In genomic region chr2:228242591-228242990, GRCh38 we compare ENCODE assay signal across 34 cellular contexts.
"Had no signal": no experiment of that assay in that cellular context is flagged by ENCODE, and none has a peak within 500 bp of the region (broad histone marks: within the 10 kb centered on the region; RNA-seq: fewer than 3 reads in every experiment).

No MANE protein-coding gene starts in this region.

- H3K9me3 ChIP-seq: ascending aorta had no signal

- H3K36me3 ChIP-seq: ascending aorta, cardiac muscle cell had no signal

- H3K9me3 Mint-ChIP-seq: activated B cell treated with CpG ODN at 0.5 μM for 24 hours; activated CD4-positive, alpha-beta T cell treated with anti-CD3 and anti-CD28 coated beads, Interleukin-2, amount 10 ng/mL, durations not matched to agents 24 days and 14 days; activated CD8-positive, alpha-beta T cell treated with anti-CD3 and anti-CD28 coated beads for 36 hours; activated naive CD4-positive, alpha-beta T cell treated with anti-CD3 and anti-CD28 coated beads, Interleukin-2, amount 50 U/mL, for 24 hours; brain had no signal

- H3K27me3 ChIP-seq: ascending aorta, cardiac muscle cell had no signal

- H3K27me3 Mint-ChIP-seq: activated B cell treated with CpG ODN at 0.5 μM for 24 hours; activated CD4-positive, alpha-beta memory T cell treated with anti-CD3 and anti-CD28 coated beads for 36 hours; activated CD4-positive, alpha-beta T cell treated with anti-CD3 and anti-CD28 coated beads, Interleukin-2, amount 10 ng/mL, durations not matched to agents 24 days and 14 days; activated CD8-positive, alpha-beta T cell treated with anti-CD3 and anti-CD28 coated beads for 36 hours; activated naive CD4-positive, alpha-beta T cell treated with anti-CD3 and anti-CD28 coated beads, Interleukin-2, amount 10 ng/mL, durations not matched to agents 7 days and 5 days; activated naive CD4-positive, alpha-beta T cell treated with anti-CD3 and anti-CD28 coated beads, Interleukin-2, amount 50 U/mL, for 24 hours; activated naive CD8-positive, alpha-beta T cell; activated naive CD8-positive, alpha-beta T cell treated with anti-CD3 and anti-CD28 coated beads, Interleukin-2, amount 10 ng/mL, durations not matched to agents 7 days and 5 days; activated naive CD8-positive, alpha-beta T cell treated with anti-CD3 and anti-CD28 coated beads, Interleukin-2, amount 50 U/mL, for 24 hours; brain; central memory CD8-positive, alpha-beta T cell had no signal

- H3K4me1 Mint-ChIP-seq: activated B cell treated with CpG ODN at 0.5 μM for 24 hours; activated CD4-positive, alpha-beta T cell treated with anti-CD3 and anti-CD28 coated beads, Interleukin-2, amount 10 ng/mL, durations not matched to agents 24 days and 14 days; activated naive CD4-positive, alpha-beta T cell treated with anti-CD3 and anti-CD28 coated beads, Interleukin-2, amount 10 ng/mL, durations not matched to agents 7 days and 5 days; activated naive CD4-positive, alpha-beta T cell treated with anti-CD3 and anti-CD28 coated beads, Interleukin-2, amount 50 U/mL, for 24 hours; activated naive CD8-positive, alpha-beta T cell treated with anti-CD3 and anti-CD28 coated beads, Interleukin-2, amount 10 ng/mL, durations not matched to agents 7 days and 5 days; activated naive CD8-positive, alpha-beta T cell treated with anti-CD3 and anti-CD28 coated beads, Interleukin-2, amount 50 U/mL, for 24 hours; central memory CD8-positive, alpha-beta T cell had no signal

- ATAC-seq: activated CD8-positive, alpha-beta T cell treated with anti-CD3 and anti-CD28 coated beads for 36 hours; activated naive CD8-positive, alpha-beta T cell treated with anti-CD3 and anti-CD28 coated beads, Interleukin-2, amount 50 U/mL, for 24 hours; activated T-cell treated with anti-CD3 and anti-CD28 coated beads, Interleukin-2, amount 50 U/mL, for 4 hours had no signal

- H3K4me3 ChIP-seq: ascending aorta, cardiac muscle cell had no signal

- H3K36me3 Mint-ChIP-seq: activated CD4-positive, alpha-beta memory T cell treated with anti-CD3 and anti-CD28 coated beads for 36 hours; activated naive CD4-positive, alpha-beta T cell treated with anti-CD3 and anti-CD28 coated beads, Interleukin-2, amount 10 ng/mL, durations not matched to agents 7 days and 5 days; activated naive CD4-positive, alpha-beta T cell treated with anti-CD3 and anti-CD28 coated beads, Interleukin-2, amount 50 U/mL, for 24 hours; activated naive CD8-positive, alpha-beta T cell; activated naive CD8-positive, alpha-beta T cell treated with anti-CD3 and anti-CD28 coated beads, Interleukin-2, amount 10 ng/mL, durations not matched to agents 7 days and 5 days; brain had no signal

- H3K4me1 ChIP-seq: ascending aorta had no signal

- H3K4me3 Mint-ChIP-seq: activated B cell treated with CpG ODN at 0.5 μM for 24 hours; activated CD4-positive, alpha-beta memory T cell treated with anti-CD3 and anti-CD28 coated beads for 36 hours; activated CD4-positive, alpha-beta T cell treated with anti-CD3 and anti-CD28 coated beads, Interleukin-2, amount 10 ng/mL, durations not matched to agents 24 days and 14 days; activated CD8-positive, alpha-beta T cell treated with anti-CD3 and anti-CD28 coated beads for 36 hours; activated naive CD4-positive, alpha-beta T cell treated with anti-CD3 and anti-CD28 coated beads, Interleukin-2, amount 10 ng/mL, durations not matched to agents 7 days and 5 days; activated naive CD4-positive, alpha-beta T cell treated with anti-CD3 and anti-CD28 coated beads, Interleukin-2, amount 50 U/mL, for 24 hours; activated naive CD8-positive, alpha-beta T cell; activated naive CD8-positive, alpha-beta T cell treated with anti-CD3 and anti-CD28 coated beads, Interleukin-2, amount 10 ng/mL, durations not matched to agents 7 days and 5 days; activated naive CD8-positive, alpha-beta T cell treated with anti-CD3 and anti-CD28 coated beads, Interleukin-2, amount 50 U/mL, for 24 hours; activated T-cell treated with anti-CD3 and anti-CD28 coated beads, Interleukin-2, amount 50 U/mL, for 4 hours; brain; central memory CD8-positive, alpha-beta T cell; T-helper 1 cell treated with Interleukin-12 subunit alpha and Interleukin-12 subunit beta and Interleukin-4 antibody, amounts not matched to agents 30 μg/mL and 1 μg/mL, for 36 hours; T-helper 2 cell treated with Interferon-gamma antibody and Interleukin-4, amounts not matched to agents 5 μg/mL and 100 μg/mL, for 36 hours had no signal

- DNase-seq: activated B cell treated with CpG ODN at 0.5 μM for 24 hours; activated CD4-positive, alpha-beta memory T cell treated with anti-CD3 and anti-CD28 coated beads for 36 hours; activated CD4-positive, alpha-beta T cell treated with anti-CD3 and anti-CD28 coated beads for 4 hours; activated CD4-positive, alpha-beta T cell treated with anti-CD3 and anti-CD28 coated beads, Interleukin-2, amount 10 ng/mL, durations not matched to agents 24 days and 14 days; activated CD4-positive, alpha-beta T cell treated with anti-CD3 and anti-CD28 coated beads, Interleukin-2, amount 50 U/mL, for 1 hour; activated CD4-positive, alpha-beta T cell treated with anti-CD3 and anti-CD28 coated beads, Interleukin-2, amount 50 U/mL, for 4 hours; activated CD4-positive, CD25-positive, alpha-beta regulatory T cell treated with anti-CD3 and anti-CD28 coated beads, Interleukin-2, amount 50 U/mL, for 72 hours; activated CD8-positive, alpha-beta memory T cell treated with anti-CD3 and anti-CD28 coated beads, Interleukin-2, amount 50 U/mL, for 4 hours; activated CD8-positive, alpha-beta T cell treated with anti-CD3 and anti-CD28 coated beads for 36 hours; activated effector memory CD4-positive, alpha-beta T cell treated with Interleukin-2 at 50 U/mL for 16 hours; activated gamma-delta T cell; activated naive CD4-positive, alpha-beta T cell treated with anti-CD3 and anti-CD28 coated beads, Interleukin-2, amount 10 ng/mL, durations not matched to agents 7 days and 5 days; activated naive CD4-positive, alpha-beta T cell treated with Interleukin-2 at 50 U/mL for 16 hours; activated naive CD8-positive, alpha-beta T cell treated with anti-CD3 and anti-CD28 coated beads, Interleukin-2, amount 10 ng/mL, durations not matched to agents 7 days and 5 days; activated naive CD8-positive, alpha-beta T cell treated with anti-CD3 and anti-CD28 coated beads, Interleukin-2, amount 50 U/mL, for 24 hours; activated T-cell treated with anti-CD3 and anti-CD28 coated beads for 4 hours; activated T-cell treated with anti-CD3 and anti-CD28 coated beads, Interleukin-2, amount 50 U/mL, for 1 hour; activated T-cell treated with anti-CD3 and anti-CD28 coated beads, Interleukin-2, amount 50 U/mL, for 4 hours; amygdala; anterior cingulate cortex; caudate nucleus; cerebellar nuclear complex; T-helper 1 cell; T-helper 9 cell had no signal

- H3K27ac Mint-ChIP-seq: activated B cell treated with CpG ODN at 0.5 μM for 24 hours; activated CD4-positive, alpha-beta memory T cell treated with anti-CD3 and anti-CD28 coated beads for 36 hours; activated CD4-positive, alpha-beta T cell treated with anti-CD3 and anti-CD28 coated beads, Interleukin-2, amount 10 ng/mL, durations not matched to agents 24 days and 14 days; activated CD8-positive, alpha-beta T cell treated with anti-CD3 and anti-CD28 coated beads for 36 hours; activated naive CD4-positive, alpha-beta T cell treated with anti-CD3 and anti-CD28 coated beads, Interleukin-2, amount 10 ng/mL, durations not matched to agents 7 days and 5 days; activated naive CD4-positive, alpha-beta T cell treated with anti-CD3 and anti-CD28 coated beads, Interleukin-2, amount 50 U/mL, for 24 hours; activated naive CD8-positive, alpha-beta T cell; activated naive CD8-positive, alpha-beta T cell treated with anti-CD3 and anti-CD28 coated beads, Interleukin-2, amount 10 ng/mL, durations not matched to agents 7 days and 5 days; activated naive CD8-positive, alpha-beta T cell treated with anti-CD3 and anti-CD28 coated beads, Interleukin-2, amount 50 U/mL, for 24 hours; activated T-helper 2 cell treated with anti-CD3 and anti-CD28 coated beads, Interferon-gamma antibody, Interleukin-2, Interleukin-4, amounts not matched to agents 10 μg/mL and 5 μg/mL and 100 μg/mL, durations not matched to agents 14 hours and 24 hours and 36 hours; brain; T-helper 1 cell treated with Interleukin-12 subunit alpha and Interleukin-12 subunit beta and Interleukin-4 antibody, amounts not matched to agents 30 μg/mL and 1 μg/mL, for 36 hours; T-helper 2 cell treated with Interferon-gamma antibody and Interleukin-4, amounts not matched to agents 5 μg/mL and 100 μg/mL, for 36 hours had no signal

- H3K27ac ChIP-seq: ascending aorta, cardiac muscle cell, VCaP had no signal
